1 cellular context compared by ENCODE assay signal in the genomic region with DNA sequence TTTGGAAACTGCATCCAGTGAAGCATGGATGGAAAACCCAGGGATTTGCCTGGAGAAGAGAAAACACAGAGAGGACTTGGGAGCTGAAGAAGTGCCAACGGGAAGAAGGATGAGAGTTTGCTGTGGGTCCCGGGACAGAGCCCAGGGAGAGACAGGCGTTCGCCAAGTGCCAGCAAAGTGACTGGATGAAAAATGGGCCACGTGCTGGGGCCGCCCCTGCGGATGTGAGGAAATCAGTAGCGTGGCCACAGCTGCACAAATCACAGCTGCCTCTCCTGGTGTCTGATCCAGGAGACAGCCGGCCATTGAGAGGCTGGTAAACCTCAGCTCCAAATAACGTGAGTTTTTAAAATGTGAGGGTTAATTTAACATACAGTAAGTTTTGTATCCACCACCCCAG.
TF ChIP-seq lines count a peak whose summit lies in the region.

No MANE protein-coding gene starts in this region.

TF ChIP-seq in GM23338, 12 proteins besides CTCF, POLR2A, EP300 and RAD21 (continued from another document):
- TF ChIP-seq, protein P1, sequence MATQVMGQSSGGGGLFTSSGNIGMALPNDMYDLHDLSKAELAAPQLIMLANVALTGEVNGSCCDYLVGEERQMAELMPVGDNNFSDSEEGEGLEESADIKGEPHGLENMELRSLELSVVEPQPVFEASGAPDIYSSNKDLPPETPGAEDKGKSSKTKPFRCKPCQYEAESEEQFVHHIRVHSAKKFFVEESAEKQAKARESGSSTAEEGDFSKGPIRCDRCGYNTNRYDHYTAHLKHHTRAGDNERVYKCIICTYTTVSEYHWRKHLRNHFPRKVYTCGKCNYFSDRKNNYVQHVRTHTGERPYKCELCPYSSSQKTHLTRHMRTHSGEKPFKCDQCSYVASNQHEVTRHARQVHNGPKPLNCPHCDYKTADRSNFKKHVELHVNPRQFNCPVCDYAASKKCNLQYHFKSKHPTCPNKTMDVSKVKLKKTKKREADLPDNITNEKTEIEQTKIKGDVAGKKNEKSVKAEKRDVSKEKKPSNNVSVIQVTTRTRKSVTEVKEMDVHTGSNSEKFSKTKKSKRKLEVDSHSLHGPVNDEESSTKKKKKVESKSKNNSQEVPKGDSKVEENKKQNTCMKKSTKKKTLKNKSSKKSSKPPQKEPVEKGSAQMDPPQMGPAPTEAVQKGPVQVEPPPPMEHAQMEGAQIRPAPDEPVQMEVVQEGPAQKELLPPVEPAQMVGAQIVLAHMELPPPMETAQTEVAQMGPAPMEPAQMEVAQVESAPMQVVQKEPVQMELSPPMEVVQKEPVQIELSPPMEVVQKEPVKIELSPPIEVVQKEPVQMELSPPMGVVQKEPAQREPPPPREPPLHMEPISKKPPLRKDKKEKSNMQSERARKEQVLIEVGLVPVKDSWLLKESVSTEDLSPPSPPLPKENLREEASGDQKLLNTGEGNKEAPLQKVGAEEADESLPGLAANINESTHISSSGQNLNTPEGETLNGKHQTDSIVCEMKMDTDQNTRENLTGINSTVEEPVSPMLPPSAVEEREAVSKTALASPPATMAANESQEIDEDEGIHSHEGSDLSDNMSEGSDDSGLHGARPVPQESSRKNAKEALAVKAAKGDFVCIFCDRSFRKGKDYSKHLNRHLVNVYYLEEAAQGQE (IDR thresholded peaks at IDR 0.05; ENCODE audit: unreplicated experiment) = no peak
- TF ChIP-seq, protein P2, sequence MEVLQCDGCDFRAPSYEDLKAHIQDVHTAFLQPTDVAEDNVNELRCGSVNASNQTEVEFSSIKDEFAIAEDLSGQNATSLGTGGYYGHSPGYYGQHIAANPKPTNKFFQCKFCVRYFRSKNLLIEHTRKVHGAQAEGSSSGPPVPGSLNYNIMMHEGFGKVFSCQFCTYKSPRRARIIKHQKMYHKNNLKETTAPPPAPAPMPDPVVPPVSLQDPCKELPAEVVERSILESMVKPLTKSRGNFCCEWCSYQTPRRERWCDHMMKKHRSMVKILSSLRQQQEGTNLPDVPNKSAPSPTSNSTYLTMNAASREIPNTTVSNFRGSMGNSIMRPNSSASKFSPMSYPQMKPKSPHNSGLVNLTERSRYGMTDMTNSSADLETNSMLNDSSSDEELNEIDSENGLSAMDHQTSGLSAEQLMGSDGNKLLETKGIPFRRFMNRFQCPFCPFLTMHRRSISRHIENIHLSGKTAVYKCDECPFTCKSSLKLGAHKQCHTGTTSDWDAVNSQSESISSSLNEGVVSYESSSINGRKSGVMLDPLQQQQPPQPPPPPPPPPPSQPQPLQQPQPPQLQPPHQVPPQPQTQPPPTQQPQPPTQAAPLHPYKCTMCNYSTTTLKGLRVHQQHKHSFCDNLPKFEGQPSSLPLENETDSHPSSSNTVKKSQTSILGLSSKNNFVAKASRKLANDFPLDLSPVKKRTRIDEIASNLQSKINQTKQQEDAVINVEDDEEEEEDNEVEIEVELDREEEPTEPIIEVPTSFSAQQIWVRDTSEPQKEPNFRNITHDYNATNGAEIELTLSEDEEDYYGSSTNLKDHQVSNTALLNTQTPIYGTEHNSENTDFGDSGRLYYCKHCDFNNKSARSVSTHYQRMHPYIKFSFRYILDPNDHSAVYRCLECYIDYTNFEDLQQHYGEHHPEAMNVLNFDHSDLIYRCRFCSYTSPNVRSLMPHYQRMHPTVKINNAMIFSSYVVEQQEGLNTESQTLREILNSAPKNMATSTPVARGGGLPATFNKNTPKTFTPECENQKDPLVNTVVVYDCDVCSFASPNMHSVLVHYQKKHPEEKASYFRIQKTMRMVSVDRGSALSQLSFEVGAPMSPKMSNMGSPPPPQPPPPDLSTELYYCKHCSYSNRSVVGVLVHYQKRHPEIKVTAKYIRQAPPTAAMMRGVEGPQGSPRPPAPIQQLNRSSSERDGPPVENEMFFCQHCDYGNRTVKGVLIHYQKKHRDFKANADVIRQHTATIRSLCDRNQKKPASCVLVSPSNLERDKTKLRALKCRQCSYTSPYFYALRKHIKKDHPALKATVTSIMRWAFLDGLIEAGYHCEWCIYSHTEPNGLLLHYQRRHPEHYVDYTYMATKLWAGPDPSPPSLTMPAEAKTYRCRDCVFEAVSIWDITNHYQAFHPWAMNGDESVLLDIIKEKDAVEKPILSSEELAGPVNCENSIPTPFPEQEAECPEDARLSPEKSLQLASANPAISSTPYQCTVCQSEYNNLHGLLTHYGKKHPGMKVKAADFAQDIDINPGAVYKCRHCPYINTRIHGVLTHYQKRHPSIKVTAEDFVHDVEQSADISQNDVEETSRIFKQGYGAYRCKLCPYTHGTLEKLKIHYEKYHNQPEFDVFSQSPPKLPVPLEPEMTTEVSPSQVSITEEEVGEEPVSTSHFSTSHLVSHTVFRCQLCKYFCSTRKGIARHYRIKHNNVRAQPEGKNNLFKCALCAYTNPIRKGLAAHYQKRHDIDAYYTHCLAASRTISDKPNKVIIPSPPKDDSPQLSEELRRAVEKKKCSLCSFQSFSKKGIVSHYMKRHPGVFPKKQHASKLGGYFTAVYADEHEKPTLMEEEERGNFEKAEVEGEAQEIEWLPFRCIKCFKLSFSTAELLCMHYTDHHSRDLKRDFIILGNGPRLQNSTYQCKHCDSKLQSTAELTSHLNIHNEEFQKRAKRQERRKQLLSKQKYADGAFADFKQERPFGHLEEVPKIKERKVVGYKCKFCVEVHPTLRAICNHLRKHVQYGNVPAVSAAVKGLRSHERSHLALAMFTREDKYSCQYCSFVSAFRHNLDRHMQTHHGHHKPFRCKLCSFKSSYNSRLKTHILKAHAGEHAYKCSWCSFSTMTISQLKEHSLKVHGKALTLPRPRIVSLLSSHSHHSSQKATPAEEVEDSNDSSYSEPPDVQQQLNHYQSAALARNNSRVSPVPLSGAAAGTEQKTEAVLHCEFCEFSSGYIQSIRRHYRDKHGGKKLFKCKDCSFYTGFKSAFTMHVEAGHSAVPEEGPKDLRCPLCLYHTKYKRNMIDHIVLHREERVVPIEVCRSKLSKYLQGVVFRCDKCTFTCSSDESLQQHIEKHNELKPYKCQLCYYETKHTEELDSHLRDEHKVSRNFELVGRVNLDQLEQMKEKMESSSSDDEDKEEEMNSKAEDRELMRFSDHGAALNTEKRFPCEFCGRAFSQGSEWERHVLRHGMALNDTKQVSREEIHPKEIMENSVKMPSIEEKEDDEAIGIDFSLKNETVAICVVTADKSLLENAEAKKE (CRISPR knock-in tag; IDR thresholded peaks at IDR 0.05) = no peak
- no peak for TF ChIP-seq NANOG (IDR thresholded peaks at IDR 0.05; ENCODE audit: borderline replicate concordance)
- no peak for TF ChIP-seq ZNF114 (CRISPR knock-in tag; IDR thresholded peaks at IDR 0.05)
- TF ChIP-seq EZH2phosphoT487 (IDR thresholded peaks at IDR 0.05; ENCODE audit: unreplicated experiment) = no peak
- TF ChIP-seq, protein P3, sequence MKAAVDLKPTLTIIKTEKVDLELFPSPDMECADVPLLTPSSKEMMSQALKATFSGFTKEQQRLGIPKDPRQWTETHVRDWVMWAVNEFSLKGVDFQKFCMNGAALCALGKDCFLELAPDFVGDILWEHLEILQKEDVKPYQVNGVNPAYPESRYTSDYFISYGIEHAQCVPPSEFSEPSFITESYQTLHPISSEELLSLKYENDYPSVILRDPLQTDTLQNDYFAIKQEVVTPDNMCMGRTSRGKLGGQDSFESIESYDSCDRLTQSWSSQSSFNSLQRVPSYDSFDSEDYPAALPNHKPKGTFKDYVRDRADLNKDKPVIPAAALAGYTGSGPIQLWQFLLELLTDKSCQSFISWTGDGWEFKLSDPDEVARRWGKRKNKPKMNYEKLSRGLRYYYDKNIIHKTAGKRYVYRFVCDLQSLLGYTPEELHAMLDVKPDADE (IDR thresholded peaks at IDR 0.05) = no peak
- no peak for TF ChIP-seq JUNB (IDR thresholded peaks at IDR 0.05; ENCODE audit: unreplicated experiment)
